ENCODE assay signal across 18 cellular contexts in genomic region chr3:168341192-168341816, GRCh38.
DNase-seq lines count a peak whose midpoint lies in the region; ATAC-seq and TF ChIP-seq lines count a peak whose summit lies in the region.
"Had no signal": no experiment of that assay in that cellular context is flagged by ENCODE, and none has a peak within 500 bp of the region (broad histone marks: within the 10 kb centered on the region; RNA-seq: fewer than 3 reads in every experiment).

No MANE protein-coding gene starts in this region.

- no peaks in the 10 kb centered on the region for H3K27me3 ChIP-seq in mucosa of stomach (ENCODE audit: control insufficient read depth, insufficient read depth, low read length)
- H3K27me3 ChIP-seq in psoas muscle (ENCODE audit: insufficient read depth in 3 of 3, low read length in 2 of 3) = no peaks in the 10 kb centered on the region
- H3K27me3 ChIP-seq: BE2C, neutrophil had no signal

- peak overlapping the region; percentile 7 for H3K4me3 ChIP-seq in mucosa of stomach (ENCODE audit: low read length)
- H3K4me3 ChIP-seq in psoas muscle = no peak overlapping the region
- H3K4me3 ChIP-seq: left ventricle myocardium inferior had no signal

- ATAC-seq in GM21381 (IDR thresholded peaks at IDR 0.05; ENCODE audit: unreplicated experiment) (no peak), psoas muscle (no peak)
- ATAC-seq: HCT116, T-cell had no signal

- H3K27me3 Mint-ChIP-seq in brain = peaks cover 11% of the 10 kb centered on the region
- H3K27me3 Mint-ChIP-seq: IgD-negative memory B cell, T-cell had no signal

- POLR2A ChIA-PET in HEK293T (lab: Yijun Ruan, JAX) = no interaction called here

- H3K36me3 ChIP-seq in mucosa of stomach (ENCODE audit: control insufficient read depth, insufficient read depth, low read length) (no peaks in the 10 kb centered on the region), psoas muscle (ENCODE audit: insufficient read depth in 1 of 2, low read depth in 1 of 2) (no peaks in the 10 kb centered on the region)
- H3K36me3 ChIP-seq: BE2C, left ventricle myocardium inferior, neutrophil had no signal

- 18 to 24% (median 19%) methylated on average over 3 of the region's 3 CpGs for WGBS in psoas muscle, 3 donors

- H3K27ac ChIP-seq in psoas muscle = no peak overlapping the region
- H3K27ac ChIP-seq: left ventricle myocardium inferior, neutrophil had no signal

- H3K9me3 ChIP-seq in mucosa of stomach (ENCODE audit: control insufficient read depth, low read length) (no peaks in the 10 kb centered on the region), psoas muscle (no peaks in the 10 kb centered on the region)
- H3K9me3 ChIP-seq: BE2C, left ventricle myocardium inferior, neutrophil had no signal

- DNase-seq in AG08396 (ENCODE audit: low spot score) (peak; percentile 52), HS-5 (ENCODE audit: low read depth) (peak; percentile 74), psoas muscle (no peak), HEK293T (ENCODE audit: extremely low spot score) (no peak), activated gamma-delta T cell treated with Interleukin-2 at 50 U/mL for 16 hours (no peak)
- DNase-seq: activated CD4-positive, alpha-beta T cell treated with anti-CD3 and anti-CD28 coated beads for 48 hours; activated effector memory CD4-positive, alpha-beta T cell treated with anti-CD3 and anti-CD28 coated beads, Interleukin-2, amount 50 U/mL, for 16 hours; BE2C; DND-41; left ventricle myocardium inferior; stimulated activated CD8-positive, alpha-beta memory T cell treated with anti-CD3 and anti-CD28 coated beads, Interleukin-4, amount 100 ng/mL, for 48 hours; T-cell had no signal

- H3K4me1 ChIP-seq in mucosa of stomach (ENCODE audit: control insufficient read depth, insufficient read depth, low read length) (peaks cover 27% of the 10 kb centered on the region), psoas muscle (no peaks in the 10 kb centered on the region)
- H3K4me1 ChIP-seq: BE2C had no signal

- TF ChIP-seq CTCF in brain (conservative IDR thresholded peaks at IDR 0.05) (no peak), psoas muscle (IDR thresholded peaks at IDR 0.05) (no peak)

- no peaks in the 10 kb centered on the region for H3K9me3 Mint-ChIP-seq in brain

- H3K27ac Mint-ChIP-seq in brain = peak overlapping the region in 3 of 5 experiments; percentile 51 to 88 (median 76)
- H3K27ac Mint-ChIP-seq: IgD-negative memory B cell, T-cell had no signal

- CTCF ChIA-PET in HEK293T (lab: Yijun Ruan, JAX) = no interaction called here

- no peak overlapping the region for H3K9ac ChIP-seq in mucosa of stomach (ENCODE audit: low read length)

- intact Hi-C loops in psoas muscle (cut with DNase I) = no loop called here

- peak overlapping the region in 2 of 5 experiments; percentile 20 to 64 for H3K4me3 Mint-ChIP-seq in brain
- H3K4me3 Mint-ChIP-seq: IgD-negative memory B cell, T-cell had no signal

- H3K4me1 Mint-ChIP-seq in brain = peaks cover 45% of the 10 kb centered on the region
- H3K4me1 Mint-ChIP-seq: IgD-negative memory B cell, T-cell had no signal

- no peaks in the 10 kb centered on the region for H3K36me3 Mint-ChIP-seq in brain
- H3K36me3 Mint-ChIP-seq: IgD-negative memory B cell, T-cell had no signal

TF ChIP-seq in HEK293T, 16 proteins besides CTCF, POLR2A, EP300 and RAD21:
- TF ChIP-seq SP1 (IDR thresholded peaks at IDR 0.05) (no peak), FOXK2 (IDR thresholded peaks at IDR 0.05) (no peak), L3MBTL2 (conservative IDR thresholded peaks at IDR 0.05) (no peak), LEF1 (IDR thresholded peaks at IDR 0.05; ENCODE audit: borderline replicate concordance) (no peak), FOXA1 (IDR thresholded peaks at IDR 0.05) (no peak), CTBP1 (IDR thresholded peaks at IDR 0.05; ENCODE audit: borderline replicate concordance) (no peak), ZNF384 (IDR thresholded peaks at IDR 0.05) (no peak), PKNOX1 (IDR thresholded peaks at IDR 0.05) (no peak)

Comparison
In these comparisons a context has a peak if more than half of its experiments do, and no peak if none do; other contexts are left out.
1. DNase-seq: peak in AG08396 (single experiment) and HS-5 (single experiment); none in psoas muscle (0 of 2), HEK293T (single experiment) and activated gamma-delta T cell treated with Interleukin-2 at 50 U/mL for 16 hours (single experiment).